Comparison of ENCODE assay signal across 13 cellular contexts in genomic region chr16:2971985-2972784, GRCh38.
DNase-seq lines count a peak whose midpoint lies in the region; ATAC-seq and TF ChIP-seq lines count a peak whose summit lies in the region.
"Had no signal": no experiment of that assay in that cellular context is flagged by ENCODE, and none has a peak within 500 bp of the region (broad histone marks: within the 10 kb centered on the region; RNA-seq: fewer than 3 reads in every experiment).

No MANE protein-coding gene starts in this region.

- peak overlapping the region; percentile 85; the same call in 1 of the 2 replicates for H3K4me2 ChIP-seq in OCI-LY1 (ENCODE audit: low read length)
- H3K4me2 ChIP-seq: hepatocyte had no signal

- no peaks in the 10 kb centered on the region for H3K79me2 ChIP-seq in OCI-LY1 (ENCODE audit: insufficient read depth, low read length)
- H3K79me2 ChIP-seq: hepatocyte had no signal

- H3K36me3 ChIP-seq in OCI-LY1 (ENCODE audit: insufficient read depth, low read length): peaks cover 66% of the 10 kb centered on the region

- H3F3A ChIP-seq in OCI-LY1 (ENCODE audit: insufficient read depth, low read length): no peaks in the 10 kb centered on the region

- H3K27me3 ChIP-seq in OCI-LY1 (ENCODE audit: insufficient read depth, low read length): no peaks in the 10 kb centered on the region
- H3K27me3 ChIP-seq: hepatocyte had no signal

- H3K9me2 ChIP-seq in OCI-LY1 (ENCODE audit: low read depth, low read length): no peaks in the 10 kb centered on the region

- peak overlapping the region; percentile 29 for H3K27ac ChIP-seq in OCI-LY1 (ENCODE audit: low read depth, low read length, poor library complexity, severe bottlenecking)
- H3K27ac ChIP-seq in caudate nucleus (ENCODE audit: low read depth, low read length): peak overlapping the region; percentile 44
- H3K27ac ChIP-seq: hepatocyte had no signal

- no peak for ATAC-seq in stimulated activated naive B cell treated with anti-CD40 and anti-IgM and Interleukin-4, amounts not matched to agents 10 μg/mL and 1 μg/mL and 100 μg/mL, for 72 hours (replicated peaks)
- no peak for ATAC-seq in GM19467 (IDR thresholded peaks at IDR 0.05; ENCODE audit: unreplicated experiment)

- no peaks in the 10 kb centered on the region for H3K36me3 Mint-ChIP-seq in activated naive CD4-positive, alpha-beta T cell treated with anti-CD3 and anti-CD28 coated beads, Interleukin-2, amount 50 U/mL, for 24 hours
- H3K36me3 Mint-ChIP-seq in stimulated activated naive B cell treated with anti-CD40 and anti-IgM and Interleukin-4, amounts not matched to agents 10 μg/mL and 1 μg/mL and 100 μg/mL, for 72 hours: peaks cover 6 to 17% of the 10 kb centered on the region in 2 donors

- no peak for TF ChIP-seq CTCF in OCI-LY1 (IDR thresholded peaks at IDR 0.05; ENCODE audit: low read length)

- H3K4me3 ChIP-seq in OCI-LY1 (ENCODE audit: low read depth, low read length, poor library complexity, severe bottlenecking): no peak overlapping the region
- H3K4me3 ChIP-seq: hepatocyte, lung had no signal

- no peaks in the 10 kb centered on the region for H3K9me3 Mint-ChIP-seq in activated naive CD4-positive, alpha-beta T cell treated with anti-CD3 and anti-CD28 coated beads, Interleukin-2, amount 50 U/mL, for 24 hours
- H3K9me3 Mint-ChIP-seq in stimulated activated naive B cell treated with anti-CD40 and anti-IgM and Interleukin-4, amounts not matched to agents 10 μg/mL and 1 μg/mL and 100 μg/mL, for 72 hours: no peaks in the 10 kb centered on the region

- no peaks in the 10 kb centered on the region for H3K9me3 ChIP-seq in OCI-LY1 (ENCODE audit: low read length)

- H3K4me3 Mint-ChIP-seq in activated naive CD4-positive, alpha-beta T cell treated with anti-CD3 and anti-CD28 coated beads, Interleukin-2, amount 50 U/mL, for 24 hours: no peak overlapping the region
- peak overlapping the region in 1 of 2 donors; percentile 3 for H3K4me3 Mint-ChIP-seq in stimulated activated naive B cell treated with anti-CD40 and anti-IgM and Interleukin-4, amounts not matched to agents 10 μg/mL and 1 μg/mL and 100 μg/mL, for 72 hours

- no peak for DNase-seq in activated naive CD4-positive, alpha-beta T cell treated with anti-CD3 and anti-CD28 coated beads, Interleukin-2, amount 50 U/mL, for 16 hours
- DNase-seq in caudate nucleus (lab: John Stamatoyannopoulos, UW): no peak
- DNase-seq in stimulated activated naive B cell treated with anti-CD40 and anti-IgM and Interleukin-4, amounts not matched to agents 10 μg/mL and 1 μg/mL and 100 μg/mL, for 72 hours: no peak
- no peak for DNase-seq in dedifferentiated amniotic fluid mesenchymal stem cell (ENCODE audit: extremely low spot score)
- no peak for DNase-seq in GM19238 (ENCODE audit: insufficient read length, low spot score)
- DNase-seq: aorta, MV-4-11 had no signal

- no peaks in the 10 kb centered on the region for H4K20me1 ChIP-seq in OCI-LY1 (ENCODE audit: insufficient read depth, low read length)

- H3K4me1 Mint-ChIP-seq in activated naive CD4-positive, alpha-beta T cell treated with anti-CD3 and anti-CD28 coated beads, Interleukin-2, amount 50 U/mL, for 24 hours: peaks cover 9% of the 10 kb centered on the region
- H3K4me1 Mint-ChIP-seq in stimulated activated naive B cell treated with anti-CD40 and anti-IgM and Interleukin-4, amounts not matched to agents 10 μg/mL and 1 μg/mL and 100 μg/mL, for 72 hours: peaks cover 16 to 27% of the 10 kb centered on the region in 2 donors

- peaks cover 56% of the 10 kb centered on the region for H3K4me1 ChIP-seq in OCI-LY1 (ENCODE audit: insufficient read depth, low read length, severe bottlenecking)

- H2AFZ ChIP-seq in OCI-LY1 (ENCODE audit: low read length): no peak overlapping the region
- H2AFZ ChIP-seq: hepatocyte had no signal

- H3K27ac Mint-ChIP-seq in activated naive CD4-positive, alpha-beta T cell treated with anti-CD3 and anti-CD28 coated beads, Interleukin-2, amount 50 U/mL, for 24 hours: peak overlapping the region; percentile 12
- peak overlapping the region; percentile 75 for H3K27ac Mint-ChIP-seq in stimulated activated naive B cell treated with anti-CD40 and anti-IgM and Interleukin-4, amounts not matched to agents 10 μg/mL and 1 μg/mL and 100 μg/mL, for 72 hours
- H3K27ac Mint-ChIP-seq: progenitor cell of endocrine pancreas had no signal

- peaks cover 8% of the 10 kb centered on the region for H3K27me3 Mint-ChIP-seq in activated naive CD4-positive, alpha-beta T cell treated with anti-CD3 and anti-CD28 coated beads, Interleukin-2, amount 50 U/mL, for 24 hours
- peaks cover 24 to 25% of the 10 kb centered on the region in 2 donors for H3K27me3 Mint-ChIP-seq in stimulated activated naive B cell treated with anti-CD40 and anti-IgM and Interleukin-4, amounts not matched to agents 10 μg/mL and 1 μg/mL and 100 μg/mL, for 72 hours

- no peak overlapping the region for H3K9ac ChIP-seq in OCI-LY1 (ENCODE audit: low read length)
